Comparison of ENCODE assay signal across 8 cellular contexts in the genomic region with DNA sequence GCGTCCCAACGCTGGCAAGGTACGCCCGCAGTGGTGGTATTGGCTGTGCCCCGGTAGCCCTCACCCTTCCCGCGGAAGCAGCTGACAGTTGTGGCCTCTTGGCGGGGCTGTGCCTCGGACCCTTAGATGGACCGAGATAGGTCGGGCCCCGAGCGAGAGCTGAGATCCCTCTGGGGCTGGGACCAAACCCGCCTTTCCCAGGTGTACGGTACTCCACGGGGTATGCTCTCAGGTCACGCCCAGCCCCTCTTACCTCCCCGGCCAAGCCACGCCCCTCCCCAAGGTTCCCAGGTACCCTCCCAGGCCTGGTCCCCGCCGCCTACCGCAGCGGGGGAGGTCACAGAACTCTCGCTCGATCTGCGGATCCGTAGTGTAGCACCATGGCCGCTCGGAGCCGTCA. TPM values are rescaled to one million over a fixed set of nuclear protein-coding genes. Genes with fewer than 3 reads are reported as not detected.
DNase-seq lines count a peak whose midpoint lies in the region; ATAC-seq, FAIRE-seq and TF ChIP-seq lines count a peak whose summit lies in the region.
"Not testable (repeated sequence)": the region's sequence is repeated elsewhere in the genome, so short reads cannot be mapped to it uniquely, and the experiment has no call there.

No MANE protein-coding gene starts in this region.

- TF ChIP-seq RAD21 in HepG2 (CRISPR knock-in tag; IDR thresholded peaks at IDR 0.05): not testable (repeated sequence)

- DNase-seq in CD14-positive monocyte (ENCODE audit: low spot score); choroid plexus epithelial cell (ENCODE audit: low read depth); HepG2 (ENCODE audit: low spot score): not testable (repeated sequence)
- peak in 14 of 34 experiments; percentile 18 to 42 (median 32) for DNase-seq in T-cell
- peak; percentile 33 to 41 for DNase-seq in activated T-cell treated with anti-CD3 and anti-CD28 coated beads, Interleukin-2, amount 50 U/mL, for 72 hours
- DNase-seq in cardiac muscle cell (ENCODE audit: low read depth in 1 of 2, low spot score in 1 of 2): peak in 1 of 2 donors; percentile 10
- DNase-seq in progenitor cell of endocrine pancreas (ENCODE audit: low spot score, unreplicated experiment): peak; percentile 54
- DNase-seq in stomach: peak; percentile 78

- not testable (repeated sequence) for TF ChIP-seq CTCF in CD14-positive monocyte (IDR thresholded peaks at IDR 0.05); choroid plexus epithelial cell (conservative IDR thresholded peaks at IDR 0.05; ENCODE audit: low read depth, low read length); cardiac muscle cell (IDR thresholded peaks at IDR 0.05; ENCODE audit: low read depth, low read length); HepG2 (CRISPR knock-in tag; IDR thresholded peaks at IDR 0.05); progenitor cell of endocrine pancreas (IDR thresholded peaks at IDR 0.05; ENCODE audit: unreplicated experiment); stomach (IDR thresholded peaks at IDR 0.05)

- WGBS in HepG2 (ENCODE audit: low lambda C conversion rate): 96% methylated on average over 17 of the region's 30 CpGs
- 1 to 6% (median 2%) methylated on average over 7 to 26 of the region's 30 CpGs; no CpG with 5 or more reads in 1 of the 5 donors for WGBS in stomach, 5 donors

- intact Hi-C loops in CD14-positive monocyte (cut with micrococcal nuclease); HepG2 (cut with micrococcal nuclease; ENCODE audit: unreplicated experiment); stomach (cut with DNase I; ENCODE audit: low total_unique reads): not testable (repeated sequence)

- BruUV-seq in HepG2 (replicated peaks; lab: Mats Ljungman, UMichigan): not testable (repeated sequence)

- not testable (repeated sequence) for H3K4me1 ChIP-seq in cardiac muscle cell (ENCODE audit: low read depth)
- peaks cover 49% of the 10 kb centered on the region for H3K4me1 ChIP-seq in HepG2 (ENCODE audit: insufficient read depth, low read length)
- H3K4me1 ChIP-seq in stomach: peaks cover 25 to 45% (median 43%) of the 10 kb centered on the region in 4 donors

- CTCF ChIA-PET in T-cell (lab: Charles Lee); HepG2 (lab: Yijun Ruan, JAX; ENCODE audit: low intra/inter-chr PET ratio, low total read pairs): not testable (repeated sequence)

- in situ Hi-C loops in HepG2 (cut with HindIII; ENCODE audit: extremely low pct_ligation_motif_present, low pct_unique_long_range_greater_than_20kb): not testable (repeated sequence)

- H3K4me1 Mint-ChIP-seq in CD14-positive monocyte (peaks cover 38% of the 10 kb centered on the region), T-cell (peaks cover 31 to 41% (median 32%) of the 10 kb centered on the region in 3 donors), progenitor cell of endocrine pancreas (ENCODE audit: low read depth) (peaks cover 15% of the 10 kb centered on the region)
- peaks cover 29% of the 10 kb centered on the region for H3K4me1 Mint-ChIP-seq in activated T-cell treated with anti-CD3 and anti-CD28 coated beads, Interleukin-2, amount 50 U/mL, for 72 hours (ENCODE audit: low read depth)

- not testable (repeated sequence) for H3K27me3 ChIP-seq in cardiac muscle cell; HepG2 (ENCODE audit: control insufficient read depth in 1 of 2, insufficient read depth in 2 of 2, low read length in 2 of 2)
- peaks cover 0 to 22% (median 0%) of the 10 kb centered on the region in 3 donors for H3K27me3 ChIP-seq in stomach

- TF ChIP-seq EP300 in HepG2 (IDR thresholded peaks at IDR 0.05; ENCODE audit: low read depth in 2 of 2, low read length in 2 of 2); HepG2 (CRISPR knock-in tag; IDR thresholded peaks at IDR 0.05; ENCODE audit: borderline replicate concordance); stomach (IDR thresholded peaks at IDR 0.05): not testable (repeated sequence)

- peaks cover 32% of the 10 kb centered on the region for H3K79me2 ChIP-seq in HepG2 (ENCODE audit: insufficient read depth, low read length)

- not testable (repeated sequence) for TF ChIP-seq POLR2A in HepG2 (IDR thresholded peaks at IDR 0.05; ENCODE audit: insufficient read depth in 1 of 2, low read depth in 2 of 2, low read length in 2 of 2); stomach (IDR thresholded peaks at IDR 0.05)

- POLR2A ChIA-PET in T-cell (lab: Charles Lee); HepG2 (lab: Yijun Ruan, JAX): not testable (repeated sequence)

- H4K20me1 ChIP-seq in HepG2 (ENCODE audit: insufficient read depth, low read length): peaks cover 12% of the 10 kb centered on the region; the same call in 1 of the 2 replicates

- peaks cover 37 to 41% of the 10 kb centered on the region in 2 donors for H3K36me3 Mint-ChIP-seq in CD14-positive monocyte
- not testable (repeated sequence) for H3K36me3 Mint-ChIP-seq in T-cell; activated T-cell treated with anti-CD3 and anti-CD28 coated beads, Interleukin-2, amount 50 U/mL, for 72 hours (ENCODE audit: insufficient read depth in 2 of 2); progenitor cell of endocrine pancreas (ENCODE audit: insufficient read depth)

- H3K4me3 Mint-ChIP-seq in CD14-positive monocyte: peak overlapping the region; percentile 43 to 48
- peak overlapping the region; percentile 54 to 97 (median 62) for H3K4me3 Mint-ChIP-seq in T-cell
- peak overlapping the region; percentile 54 to 65 for H3K4me3 Mint-ChIP-seq in activated T-cell treated with anti-CD3 and anti-CD28 coated beads, Interleukin-2, amount 50 U/mL, for 72 hours
- peak overlapping the region; percentile 75 for H3K4me3 Mint-ChIP-seq in progenitor cell of endocrine pancreas (ENCODE audit: low read depth)

- peaks cover 23 to 34% (median 32%) of the 10 kb centered on the region in 3 donors for H3K27me3 Mint-ChIP-seq in CD14-positive monocyte (ENCODE audit: low read depth in 3 of 3)
- H3K27me3 Mint-ChIP-seq in T-cell; activated T-cell treated with anti-CD3 and anti-CD28 coated beads, Interleukin-2, amount 50 U/mL, for 72 hours (ENCODE audit: low read depth); progenitor cell of endocrine pancreas: not testable (repeated sequence)

- peak; percentile 9 to 46 (median 24) for ATAC-seq in T-cell (replicated peaks in 1 of 4)
- peak; percentile 8 to 9 for ATAC-seq in activated T-cell treated with anti-CD3 and anti-CD28 coated beads, Interleukin-2, amount 50 U/mL, for 72 hours (replicated peaks in 1 of 2)
- ATAC-seq in HepG2: not testable (repeated sequence)

- not testable (repeated sequence) for H3K27ac ChIP-seq in cardiac muscle cell; HepG2 (ENCODE audit: extremely low read length, insufficient read depth, low read length)
- H3K27ac ChIP-seq in stomach: peak overlapping the region in 3 of 5 donors; percentile 4 to 54 (median 39)

- not testable (repeated sequence) for H3K9me3 ChIP-seq in cardiac muscle cell (ENCODE audit: low read depth); HepG2 (ENCODE audit: low read length); stomach

- not testable (repeated sequence) for H3K9me3 Mint-ChIP-seq in CD14-positive monocyte; T-cell; activated T-cell treated with anti-CD3 and anti-CD28 coated beads, Interleukin-2, amount 50 U/mL, for 72 hours; progenitor cell of endocrine pancreas (ENCODE audit: low read depth)

- H3K4me3 ChIP-seq in choroid plexus epithelial cell (ENCODE audit: low read depth, low read length) (peak overlapping the region; percentile 46), cardiac muscle cell (peak overlapping the region; percentile 41), stomach (peak overlapping the region; percentile 31 to 55 (median 36))
- not testable (repeated sequence) for H3K4me3 ChIP-seq in HepG2 (replicated peaks in 1 of 3; ENCODE audit: insufficient read depth in 1 of 3, low read depth in 2 of 3, low read length in 3 of 3)

- H2AFZ ChIP-seq in HepG2 (ENCODE audit: low read length): not testable (repeated sequence)

- FAIRE-seq in HepG2 (lab: Jason Lieb, UNC): not testable (repeated sequence)

- H3K36me3 ChIP-seq in cardiac muscle cell (peaks cover 21% of the 10 kb centered on the region), HepG2 (replicated peaks in 1 of 2; ENCODE audit: control insufficient read depth in 1 of 2, insufficient read depth in 2 of 2, low read length in 2 of 2) (peaks cover 15 to 27% of the 10 kb centered on the region in 2 experiments), stomach (peaks cover 26 to 38% (median 36%) of the 10 kb centered on the region in 4 donors)

- not testable (repeated sequence) for H3K27ac Mint-ChIP-seq in CD14-positive monocyte; T-cell; activated T-cell treated with anti-CD3 and anti-CD28 coated beads, Interleukin-2, amount 50 U/mL, for 72 hours; progenitor cell of endocrine pancreas

- H3K9ac ChIP-seq in HepG2 (ENCODE audit: insufficient read depth, low read depth, low read length): not testable (repeated sequence)

- not testable (repeated sequence) for H3K4me2 ChIP-seq in HepG2 (ENCODE audit: low read depth, low read length)

RNA-seq across cellular contexts. Expression of gene MST1, which starts 2.9 kb away (rescaled TPM):
- polyA plus RNA-seq in CD14-positive monocyte (under 1 TPM in 1 of 2 donors, not detected in 1; 0.28 TPM), cardiac muscle cell (31.3 and 37.4 TPM in 2 replicates), HepG2 (2011; rRNA removed) (452 and 686 TPM in 2 replicates), stomach (10 to 100 TPM; 18.9 to 36.9 (median 20.5) TPM)
- total RNA-seq in T-cell (10 to 100 TPM in 4 of 5 donors, 1 to 10 TPM in 1; 9.9 to 16.1 (median 12.6) TPM), cardiac muscle cell (41.5 and 48.7 TPM in 2 replicates), HepG2 (2016; rRNA removed; fragmentation: Illumina TruSeq; extraction: Trizol) (26.7 and 189 TPM in 2 replicates), progenitor cell of endocrine pancreas (45.2 and 47.5 TPM in 2 replicates), stomach (100 to 1,000 TPM in 2 of 5 donors, 10 to 100 TPM in 2, 1 to 10 TPM in 1; 6.7 to 172 (median 14.9) TPM)
- total RNA-seq in activated T-cell treated with anti-CD3 and anti-CD28 coated beads, Interleukin-2, amount 50 U/mL, for 72 hours: 10 to 100 TPM; 27.9 to 29.8 TPM
- total RNA-seq in HepG2 (2016; cell fraction: cytosol; rRNA removed; fragmentation: Illumina TruSeq; extraction: Trizol; ENCODE audit: low read depth): 15.3 and 18.3 TPM in 2 replicates
- 25.3 and 197 TPM in 2 replicates for total RNA-seq in HepG2 (2016; cell fraction: insoluble cytoplasmic fraction; rRNA removed; fragmentation: Illumina TruSeq; extraction: Trizol)
- total RNA-seq in HepG2 (2016; cell fraction: membrane; rRNA removed; fragmentation: Illumina TruSeq; extraction: Trizol): 14.6 and 16.5 TPM in 2 replicates
- total RNA-seq in HepG2 (2016; cell fraction: nucleus; rRNA removed; fragmentation: Illumina TruSeq; extraction: Trizol): 267 and 300 TPM in 2 replicates
- polyA plus RNA-seq in HepG2 (2011; cell fraction: cytosol; rRNA removed): 174 and 178 TPM in 2 replicates
- 7,383 and 7,818 TPM in 2 replicates for polyA plus RNA-seq in HepG2 (2011; cell fraction: nucleus; rRNA removed)
- polyA plus RNA-seq in HepG2 (2012): 313 and 330 TPM in 2 replicates
- 6.2 and 6.6 TPM in 2 replicates for polyA plus RNA-seq in HepG2 (2016; cell fraction: cytosol; fragmentation: Illumina TruSeq; extraction: Trizol; ENCODE audit: low read depth)
- 20.9 and 21.3 TPM in 2 replicates for polyA plus RNA-seq in HepG2 (2016; cell fraction: insoluble cytoplasmic fraction; fragmentation: Illumina TruSeq; extraction: Trizol; ENCODE audit: low read depth)
- polyA plus RNA-seq in HepG2 (2016; cell fraction: membrane; fragmentation: Illumina TruSeq; extraction: Trizol; ENCODE audit: low read depth): 9.6 and 10.0 TPM in 2 replicates
- polyA plus RNA-seq in HepG2 (2016; cell fraction: nucleus; fragmentation: Illumina TruSeq; extraction: Trizol; ENCODE audit: insufficient read depth, low read depth): 695 and 762 TPM in 2 replicates
- polyA minus RNA-seq in HepG2 (2011; rRNA and poly(A)+ RNA removed; ENCODE audit: low replicate concordance): 3.2 and 148 TPM in 2 replicates
- polyA minus RNA-seq in HepG2 (2011; cell fraction: cytosol; rRNA and poly(A)+ RNA removed): 42.2 and 50.5 TPM in 2 replicates
- 323 and 384 TPM in 2 replicates for polyA minus RNA-seq in HepG2 (2011; cell fraction: nucleus; rRNA and poly(A)+ RNA removed)

RNA-seq across cellular contexts. Expression of gene RNF123, which starts 3.0 kb away (rescaled TPM):
- polyA plus RNA-seq in CD14-positive monocyte: 10 to 100 TPM; 11.1 to 15.7 TPM
- 10 to 100 TPM; 40.9 to 79.8 (median 72.8) TPM for total RNA-seq in T-cell
- 10 to 100 TPM; 35.1 to 35.2 TPM for total RNA-seq in activated T-cell treated with anti-CD3 and anti-CD28 coated beads, Interleukin-2, amount 50 U/mL, for 72 hours
- total RNA-seq in cardiac muscle cell: 41.7 and 51.1 TPM in 2 replicates
- 35.5 and 42.3 TPM in 2 replicates for polyA plus RNA-seq in cardiac muscle cell
- 16.1 and 29.9 TPM in 2 replicates for total RNA-seq in HepG2 (2016; rRNA removed; fragmentation: Illumina TruSeq; extraction: Trizol)
- total RNA-seq in HepG2 (2016; cell fraction: cytosol; rRNA removed; fragmentation: Illumina TruSeq; extraction: Trizol; ENCODE audit: low read depth): 7.6 and 8.9 TPM in 2 replicates
- total RNA-seq in HepG2 (2016; cell fraction: insoluble cytoplasmic fraction; rRNA removed; fragmentation: Illumina TruSeq; extraction: Trizol): 12.8 and 27.1 TPM in 2 replicates
- 10.8 and 12.7 TPM in 2 replicates for total RNA-seq in HepG2 (2016; cell fraction: membrane; rRNA removed; fragmentation: Illumina TruSeq; extraction: Trizol)
- total RNA-seq in HepG2 (2016; cell fraction: nucleus; rRNA removed; fragmentation: Illumina TruSeq; extraction: Trizol): 28.7 and 34.7 TPM in 2 replicates
- 82.2 and 91.9 TPM in 2 replicates for polyA plus RNA-seq in HepG2 (2011; rRNA removed)
- 37.9 and 55.2 TPM in 2 replicates for polyA plus RNA-seq in HepG2 (2011; cell fraction: cytosol; rRNA removed)
- 455 and 594 TPM in 2 replicates for polyA plus RNA-seq in HepG2 (2011; cell fraction: nucleus; rRNA removed)
- polyA plus RNA-seq in HepG2 (2012): 27.9 and 34.2 TPM in 2 replicates
- polyA plus RNA-seq in HepG2 (2016; cell fraction: cytosol; fragmentation: Illumina TruSeq; extraction: Trizol; ENCODE audit: low read depth): 8.1 and 10.5 TPM in 2 replicates
- polyA plus RNA-seq in HepG2 (2016; cell fraction: insoluble cytoplasmic fraction; fragmentation: Illumina TruSeq; extraction: Trizol; ENCODE audit: low read depth): 17.1 and 25.1 TPM in 2 replicates
- 14.9 and 15.8 TPM in 2 replicates for polyA plus RNA-seq in HepG2 (2016; cell fraction: membrane; fragmentation: Illumina TruSeq; extraction: Trizol; ENCODE audit: low read depth)
- polyA plus RNA-seq in HepG2 (2016; cell fraction: nucleus; fragmentation: Illumina TruSeq; extraction: Trizol; ENCODE audit: insufficient read depth, low read depth): 108 and 116 TPM in 2 replicates
- polyA minus RNA-seq in HepG2 (2011; rRNA and poly(A)+ RNA removed; ENCODE audit: low replicate concordance): 88.9 and 105 TPM in 2 replicates
- 26.2 and 30.5 TPM in 2 replicates for polyA minus RNA-seq in HepG2 (2011; cell fraction: cytosol; rRNA and poly(A)+ RNA removed)
- polyA minus RNA-seq in HepG2 (2011; cell fraction: nucleus; rRNA and poly(A)+ RNA removed): 55.9 and 56.4 TPM in 2 replicates
- 52.2 and 54.4 TPM in 2 replicates for total RNA-seq in progenitor cell of endocrine pancreas
- 10 to 100 TPM; 19.6 to 75.4 (median 33.3) TPM for total RNA-seq in stomach
- polyA plus RNA-seq in stomach: 10 to 100 TPM; 18.1 to 22.8 (median 22.0) TPM

RNA-seq across cellular contexts. Expression of gene APEH, which starts 12.2 kb away (rescaled TPM):
- polyA plus RNA-seq in CD14-positive monocyte: 100 to 1,000 TPM in 1 of 2 donors, 10 to 100 TPM in 1; 92.6 to 105 TPM
- total RNA-seq in T-cell: 100 to 1,000 TPM in 4 of 5 donors, 10 to 100 TPM in 1; 82.8 to 162 (median 141) TPM
- 100 to 1,000 TPM in 1 of 2 donors, 10 to 100 TPM in 1; 82.7 to 108 TPM for total RNA-seq in activated T-cell treated with anti-CD3 and anti-CD28 coated beads, Interleukin-2, amount 50 U/mL, for 72 hours
- total RNA-seq in cardiac muscle cell: 165 and 185 TPM in 2 replicates
- 216 and 247 TPM in 2 replicates for polyA plus RNA-seq in cardiac muscle cell
- total RNA-seq in HepG2 (2016; rRNA removed; fragmentation: Illumina TruSeq; extraction: Trizol): 116 and 130 TPM in 2 replicates
- 32.8 and 39.1 TPM in 2 replicates for total RNA-seq in HepG2 (2016; cell fraction: cytosol; rRNA removed; fragmentation: Illumina TruSeq; extraction: Trizol; ENCODE audit: low read depth)
- 118 and 134 TPM in 2 replicates for total RNA-seq in HepG2 (2016; cell fraction: insoluble cytoplasmic fraction; rRNA removed; fragmentation: Illumina TruSeq; extraction: Trizol)
- 57.5 and 60.4 TPM in 2 replicates for total RNA-seq in HepG2 (2016; cell fraction: membrane; rRNA removed; fragmentation: Illumina TruSeq; extraction: Trizol)
- 99.4 and 109 TPM in 2 replicates for total RNA-seq in HepG2 (2016; cell fraction: nucleus; rRNA removed; fragmentation: Illumina TruSeq; extraction: Trizol)
- 116 and 123 TPM in 2 replicates for polyA plus RNA-seq in HepG2 (2011; rRNA removed)
- polyA plus RNA-seq in HepG2 (2011; cell fraction: cytosol; rRNA removed): 95.0 and 116 TPM in 2 replicates
- 227 and 231 TPM in 2 replicates for polyA plus RNA-seq in HepG2 (2011; cell fraction: nucleus; rRNA removed)
- polyA plus RNA-seq in HepG2 (2012): 110 and 113 TPM in 2 replicates
- 22.6 and 23.9 TPM in 2 replicates for polyA plus RNA-seq in HepG2 (2016; cell fraction: cytosol; fragmentation: Illumina TruSeq; extraction: Trizol; ENCODE audit: low read depth)
- 87.5 and 96.0 TPM in 2 replicates for polyA plus RNA-seq in HepG2 (2016; cell fraction: insoluble cytoplasmic fraction; fragmentation: Illumina TruSeq; extraction: Trizol; ENCODE audit: low read depth)
- polyA plus RNA-seq in HepG2 (2016; cell fraction: membrane; fragmentation: Illumina TruSeq; extraction: Trizol; ENCODE audit: low read depth): 27.9 and 31.1 TPM in 2 replicates
- 137 and 152 TPM in 2 replicates for polyA plus RNA-seq in HepG2 (2016; cell fraction: nucleus; fragmentation: Illumina TruSeq; extraction: Trizol; ENCODE audit: insufficient read depth, low read depth)
- 481 and 533 TPM in 2 replicates for polyA minus RNA-seq in HepG2 (2011; rRNA and poly(A)+ RNA removed; ENCODE audit: low replicate concordance)
- polyA minus RNA-seq in HepG2 (2011; cell fraction: cytosol; rRNA and poly(A)+ RNA removed): 94.8 and 99.0 TPM in 2 replicates
- polyA minus RNA-seq in HepG2 (2011; cell fraction: nucleus; rRNA and poly(A)+ RNA removed): 120 and 143 TPM in 2 replicates
- total RNA-seq in progenitor cell of endocrine pancreas: 160 and 178 TPM in 2 replicates
- 100 to 1,000 TPM in 1 of 5 donors, 10 to 100 TPM in 4; 23.9 to 104 (median 49.4) TPM for total RNA-seq in stomach
- polyA plus RNA-seq in stomach: 10 to 100 TPM; 40.3 to 69.7 (median 46.0) TPM

RNA-seq across cellular contexts. Expression of gene AMIGO3, which starts 33.1 kb away (rescaled TPM):
- polyA plus RNA-seq in CD14-positive monocyte (not detected), cardiac muscle cell (0.46 and 2.6 TPM in 2 replicates), HepG2 (2011; rRNA removed) (0.21 TPM in 1 of 2 replicates, not detected in the other), stomach (under 1 TPM; 0.19 to 0.83 (median 0.76) TPM)
- total RNA-seq in T-cell (1 to 10 TPM in 1 of 5 donors, under 1 TPM in 2, not detected in 2; 0.20 to 1.4 (median 0.26) TPM), cardiac muscle cell (2.3 and 5.2 TPM in 2 replicates), HepG2 (2016; rRNA removed; fragmentation: Illumina TruSeq; extraction: Trizol) (0.35 TPM in 1 of 2 replicates, not detected in the other), progenitor cell of endocrine pancreas (0.86 TPM in 1 of 2 replicates, not detected in the other), stomach (1 to 10 TPM in 1 of 5 donors, not detected in 4; 1.3 TPM)
- total RNA-seq in activated T-cell treated with anti-CD3 and anti-CD28 coated beads, Interleukin-2, amount 50 U/mL, for 72 hours: under 1 TPM; 0.19 to 0.72 TPM
- total RNA-seq in HepG2 (2016; cell fraction: cytosol; rRNA removed; fragmentation: Illumina TruSeq; extraction: Trizol; ENCODE audit: low read depth): 0.18 and 0.51 TPM in 2 replicates
- total RNA-seq in HepG2 (2016; cell fraction: insoluble cytoplasmic fraction; rRNA removed; fragmentation: Illumina TruSeq; extraction: Trizol): 0.13 and 0.45 TPM in 2 replicates
- 0.19 TPM in 1 of 2 replicates, not detected in the other for total RNA-seq in HepG2 (2016; cell fraction: membrane; rRNA removed; fragmentation: Illumina TruSeq; extraction: Trizol)
- total RNA-seq in HepG2 (2016; cell fraction: nucleus; rRNA removed; fragmentation: Illumina TruSeq; extraction: Trizol): not detected in 2 replicates
- polyA plus RNA-seq in HepG2 (2011; cell fraction: cytosol; rRNA removed): 0.03 and 0.07 TPM in 2 replicates
- 3.1 and 7.8 TPM in 2 replicates for polyA plus RNA-seq in HepG2 (2011; cell fraction: nucleus; rRNA removed)
- polyA plus RNA-seq in HepG2 (2012): 0.36 TPM in 1 of 2 replicates, not detected in the other
- polyA plus RNA-seq in HepG2 (2016; cell fraction: cytosol; fragmentation: Illumina TruSeq; extraction: Trizol; ENCODE audit: low read depth): 0.40 and 0.44 TPM in 2 replicates
- polyA plus RNA-seq in HepG2 (2016; cell fraction: insoluble cytoplasmic fraction; fragmentation: Illumina TruSeq; extraction: Trizol; ENCODE audit: low read depth): 0.73 and 0.79 TPM in 2 replicates
- polyA plus RNA-seq in HepG2 (2016; cell fraction: membrane; fragmentation: Illumina TruSeq; extraction: Trizol; ENCODE audit: low read depth): 0.40 and 0.43 TPM in 2 replicates
- 0.53 and 1.7 TPM in 2 replicates for polyA plus RNA-seq in HepG2 (2016; cell fraction: nucleus; fragmentation: Illumina TruSeq; extraction: Trizol; ENCODE audit: insufficient read depth, low read depth)
- 1.8 and 3.5 TPM in 2 replicates for polyA minus RNA-seq in HepG2 (2011; rRNA and poly(A)+ RNA removed; ENCODE audit: low replicate concordance)
- 0.26 and 0.30 TPM in 2 replicates for polyA minus RNA-seq in HepG2 (2011; cell fraction: cytosol; rRNA and poly(A)+ RNA removed)
- polyA minus RNA-seq in HepG2 (2011; cell fraction: nucleus; rRNA and poly(A)+ RNA removed): 0.75 and 2.1 TPM in 2 replicates

RNA-seq across cellular contexts. Expression of gene GMPPB, which starts 37.4 kb away (rescaled TPM):
- polyA plus RNA-seq in CD14-positive monocyte (10 to 100 TPM; 14.7 to 17.6 TPM), cardiac muscle cell (23.9 and 29.3 TPM in 2 replicates), HepG2 (2011; rRNA removed) (6.5 and 9.1 TPM in 2 replicates), stomach (10 to 100 TPM; 14.4 to 33.6 (median 27.3) TPM)
- total RNA-seq in T-cell (10 to 100 TPM; 34.5 to 54.5 (median 39.9) TPM), cardiac muscle cell (27.6 and 41.3 TPM in 2 replicates), HepG2 (2016; rRNA removed; fragmentation: Illumina TruSeq; extraction: Trizol) (21.7 and 23.1 TPM in 2 replicates), progenitor cell of endocrine pancreas (31.2 and 34.3 TPM in 2 replicates), stomach (10 to 100 TPM; 26.3 to 81.7 (median 39.3) TPM)
- total RNA-seq in activated T-cell treated with anti-CD3 and anti-CD28 coated beads, Interleukin-2, amount 50 U/mL, for 72 hours: 10 to 100 TPM; 22.3 to 33.4 TPM
- 3.9 and 5.4 TPM in 2 replicates for total RNA-seq in HepG2 (2016; cell fraction: cytosol; rRNA removed; fragmentation: Illumina TruSeq; extraction: Trizol; ENCODE audit: low read depth)
- 21.2 and 23.8 TPM in 2 replicates for total RNA-seq in HepG2 (2016; cell fraction: insoluble cytoplasmic fraction; rRNA removed; fragmentation: Illumina TruSeq; extraction: Trizol)
- total RNA-seq in HepG2 (2016; cell fraction: membrane; rRNA removed; fragmentation: Illumina TruSeq; extraction: Trizol): 7.3 and 8.9 TPM in 2 replicates
- total RNA-seq in HepG2 (2016; cell fraction: nucleus; rRNA removed; fragmentation: Illumina TruSeq; extraction: Trizol): 14.9 and 16.7 TPM in 2 replicates
- polyA plus RNA-seq in HepG2 (2011; cell fraction: cytosol; rRNA removed): 6.3 and 8.4 TPM in 2 replicates
- 15.5 and 21.5 TPM in 2 replicates for polyA plus RNA-seq in HepG2 (2011; cell fraction: nucleus; rRNA removed)
- polyA plus RNA-seq in HepG2 (2012): 4.8 and 5.8 TPM in 2 replicates
- polyA plus RNA-seq in HepG2 (2016; cell fraction: cytosol; fragmentation: Illumina TruSeq; extraction: Trizol; ENCODE audit: low read depth): 3.3 and 3.7 TPM in 2 replicates
- 17.8 and 18.8 TPM in 2 replicates for polyA plus RNA-seq in HepG2 (2016; cell fraction: insoluble cytoplasmic fraction; fragmentation: Illumina TruSeq; extraction: Trizol; ENCODE audit: low read depth)
- polyA plus RNA-seq in HepG2 (2016; cell fraction: membrane; fragmentation: Illumina TruSeq; extraction: Trizol; ENCODE audit: low read depth): 4.7 and 5.8 TPM in 2 replicates
- 23.9 and 25.9 TPM in 2 replicates for polyA plus RNA-seq in HepG2 (2016; cell fraction: nucleus; fragmentation: Illumina TruSeq; extraction: Trizol; ENCODE audit: insufficient read depth, low read depth)
- polyA minus RNA-seq in HepG2 (2011; rRNA and poly(A)+ RNA removed; ENCODE audit: low replicate concordance): 21.4 and 30.7 TPM in 2 replicates
- polyA minus RNA-seq in HepG2 (2011; cell fraction: cytosol; rRNA and poly(A)+ RNA removed): 4.2 and 5.6 TPM in 2 replicates
- 12.6 and 20.3 TPM in 2 replicates for polyA minus RNA-seq in HepG2 (2011; cell fraction: nucleus; rRNA and poly(A)+ RNA removed)
